17 cellular contexts compared by ENCODE assay signal in genomic region chr6:25165181-25165580, GRCh38.
A peak's percentile ranks its signal among the peaks of the same experiment; 100 is the strongest.
DNase-seq lines count a peak whose midpoint lies in the region; ATAC-seq and TF ChIP-seq lines count a peak whose summit lies in the region.
"Had no signal": no experiment of that assay in that cellular context is flagged by ENCODE, and none has a peak within 500 bp of the region (broad histone marks: within the 10 kb centered on the region; RNA-seq: fewer than 3 reads in every experiment).

No MANE protein-coding gene starts in this region.

- H3K36me3 ChIP-seq in MM.1S (replicated peaks; ENCODE audit: insufficient read depth, low read length) (no peaks in the 10 kb centered on the region), rectal smooth muscle tissue (ENCODE audit: control insufficient read depth, insufficient read depth, low read length) (no peaks in the 10 kb centered on the region)
- H3K36me3 ChIP-seq: transverse colon had no signal

- no peaks in the 10 kb centered on the region for H3K9me3 ChIP-seq in MM.1S (replicated peaks; ENCODE audit: insufficient read depth, low read length)
- H3K9me3 ChIP-seq: transverse colon had no signal

- peak overlapping the region; percentile 3 for H3K4me3 Mint-ChIP-seq in activated CD4-positive, alpha-beta T cell treated with anti-CD3 and anti-CD28 coated beads, Interleukin-2, amount 10 ng/mL, durations not matched to agents 7 days and 5 days
- peak overlapping the region; percentile 55 for H3K4me3 Mint-ChIP-seq in activated CD4-positive, alpha-beta memory T cell treated with anti-CD3 and anti-CD28 coated beads, Interleukin-2, amount 10 ng/mL, durations not matched to agents 7 days and 5 days
- H3K4me3 Mint-ChIP-seq in mesothelial cell of epicardium: no peak overlapping the region
- H3K4me3 Mint-ChIP-seq: stimulated activated naive B cell treated with anti-CD40 and anti-IgM and Interleukin-4, amounts not matched to agents 10 μg/mL and 1 μg/mL and 100 μg/mL, for 72 hours had no signal

- no peak for ATAC-seq in GM21786 (IDR thresholded peaks at IDR 0.05; ENCODE audit: unreplicated experiment)
- ATAC-seq: left ventricle myocardium superior; Right ventricle myocardium inferior; sciatic nerve; stimulated activated naive B cell treated with anti-CD40 and anti-IgM and Interleukin-4, amounts not matched to agents 10 μg/mL and 1 μg/mL and 100 μg/mL, for 72 hours had no signal

- H4K20me1 ChIP-seq in MM.1S (ENCODE audit: insufficient read depth, low read length): no peaks in the 10 kb centered on the region

- peak overlapping the region; percentile 93; the same call in 1 of the 2 replicates for H3K27ac ChIP-seq in MM.1S (ENCODE audit: low read length)
- no peak overlapping the region for H3K27ac ChIP-seq in rectal smooth muscle tissue (ENCODE audit: low read depth, low read length)

- H3F3A ChIP-seq in MM.1S (ENCODE audit: insufficient read depth, low read length): peaks cover 24% of the 10 kb centered on the region

- H3K4me1 ChIP-seq in MM.1S (ENCODE audit: low read length) (peaks cover 31% of the 10 kb centered on the region), rectal smooth muscle tissue (ENCODE audit: control insufficient read depth, insufficient read depth, low read length) (no peaks in the 10 kb centered on the region)

- peaks cover 53% of the 10 kb centered on the region for H3K4me1 Mint-ChIP-seq in activated CD4-positive, alpha-beta T cell treated with anti-CD3 and anti-CD28 coated beads, Interleukin-2, amount 10 ng/mL, durations not matched to agents 7 days and 5 days
- peaks cover 49% of the 10 kb centered on the region for H3K4me1 Mint-ChIP-seq in activated CD4-positive, alpha-beta memory T cell treated with anti-CD3 and anti-CD28 coated beads, Interleukin-2, amount 10 ng/mL, durations not matched to agents 7 days and 5 days
- H3K4me1 Mint-ChIP-seq in mesothelial cell of epicardium: peaks cover 15% of the 10 kb centered on the region

- CTCF ChIA-PET in activated CD4-positive, alpha-beta T cell treated with anti-CD3 and anti-CD28 coated beads, Interleukin-2, amount 10 ng/mL, durations not matched to agents 7 days and 5 days (lab: Charles Lee): interaction anchor here (1.2 to 1.4 kb wide), 5 partner anchors 15 to 222 kb away, joined by 3 to 6 read pairs (median 4); no protein-coding TSS in a partner anchor
- CTCF ChIA-PET in activated CD4-positive, alpha-beta memory T cell treated with anti-CD3 and anti-CD28 coated beads, Interleukin-2, amount 10 ng/mL, durations not matched to agents 7 days and 5 days (lab: Charles Lee): interaction anchor here (1.4 kb wide), 1 partner anchor 16 kb away, joined by 3 read pairs; no protein-coding TSS in a partner anchor

- H3K9me3 Mint-ChIP-seq in activated CD4-positive, alpha-beta T cell treated with anti-CD3 and anti-CD28 coated beads, Interleukin-2, amount 10 ng/mL, durations not matched to agents 7 days and 5 days: peaks cover 9% of the 10 kb centered on the region
- peaks cover 11% of the 10 kb centered on the region for H3K9me3 Mint-ChIP-seq in activated CD4-positive, alpha-beta memory T cell treated with anti-CD3 and anti-CD28 coated beads, Interleukin-2, amount 10 ng/mL, durations not matched to agents 7 days and 5 days
- peaks cover 7% of the 10 kb centered on the region for H3K9me3 Mint-ChIP-seq in mesothelial cell of epicardium

- no peak overlapping the region for H2AFZ ChIP-seq in MM.1S (ENCODE audit: low read length)

- H3K4me3 ChIP-seq in MM.1S (ENCODE audit: low read length): peak overlapping the region; percentile 71
- H3K4me3 ChIP-seq in rectal smooth muscle tissue (ENCODE audit: low read length): peak overlapping the region; percentile 49

- peaks cover 25% of the 10 kb centered on the region for H3K79me2 ChIP-seq in MM.1S (ENCODE audit: low read length)

- peaks cover 21% of the 10 kb centered on the region for H3K36me3 Mint-ChIP-seq in activated CD4-positive, alpha-beta T cell treated with anti-CD3 and anti-CD28 coated beads, Interleukin-2, amount 10 ng/mL, durations not matched to agents 7 days and 5 days (ENCODE audit: low read depth)
- peaks cover 30% of the 10 kb centered on the region for H3K36me3 Mint-ChIP-seq in activated CD4-positive, alpha-beta memory T cell treated with anti-CD3 and anti-CD28 coated beads, Interleukin-2, amount 10 ng/mL, durations not matched to agents 7 days and 5 days (ENCODE audit: low read depth)
- no peaks in the 10 kb centered on the region for H3K36me3 Mint-ChIP-seq in mesothelial cell of epicardium
- H3K36me3 Mint-ChIP-seq: CD4-positive, alpha-beta memory T cell had no signal

- no peak for DNase-seq in activated CD4-positive, alpha-beta T cell treated with anti-CD3 and anti-CD28 coated beads, Interleukin-2, amount 10 ng/mL, durations not matched to agents 7 days and 5 days
- no peak for DNase-seq in activated CD4-positive, alpha-beta T cell treated with anti-CD3 and anti-CD28 coated beads, Interleukin-2, amount 50 U/mL, for 1 hour
- DNase-seq in MM.1S (no peak), occipital lobe (lab: John Stamatoyannopoulos, UW) (no peak), mesothelial cell of epicardium (ENCODE audit: low spot score in 2 of 2, unreplicated experiment in 2 of 2) (no peak)
- no peak for DNase-seq in activated CD4-positive, alpha-beta memory T cell treated with anti-CD3 and anti-CD28 coated beads, Interleukin-2, amount 10 ng/mL, durations not matched to agents 7 days and 5 days
- DNase-seq: CD4-positive, alpha-beta memory T cell; head of caudate nucleus; left ventricle myocardium superior; NCI-H1930; NCI-H526 treated with DMSO at 0.1 percent for 48 hours; stimulated activated naive B cell treated with anti-CD40 and anti-IgM and Interleukin-4, amounts not matched to agents 10 μg/mL and 1 μg/mL and 100 μg/mL, for 72 hours; transverse colon had no signal

- H3K9ac ChIP-seq in MM.1S (ENCODE audit: low read length): peak overlapping the region; percentile 65; the same call in 1 of the 2 replicates
- no peak overlapping the region for H3K9ac ChIP-seq in rectal smooth muscle tissue (ENCODE audit: low read length)

- H3K27me3 ChIP-seq in MM.1S (replicated peaks; ENCODE audit: insufficient read depth, low read length) (no peaks in the 10 kb centered on the region), rectal smooth muscle tissue (ENCODE audit: control insufficient read depth, insufficient read depth, low read length) (no peaks in the 10 kb centered on the region)
- H3K27me3 ChIP-seq: transverse colon had no signal

- POLR2A ChIA-PET in activated CD4-positive, alpha-beta T cell treated with anti-CD3 and anti-CD28 coated beads, Interleukin-2, amount 10 ng/mL, durations not matched to agents 7 days and 5 days (lab: Charles Lee): interaction anchor here (0.6 to 1.7 kb wide), 4 partner anchors 27 to 64 kb away, joined by 4 to 6 read pairs (median 5); no protein-coding TSS in a partner anchor
- POLR2A ChIA-PET in activated CD4-positive, alpha-beta memory T cell treated with anti-CD3 and anti-CD28 coated beads, Interleukin-2, amount 10 ng/mL, durations not matched to agents 7 days and 5 days (lab: Charles Lee): interaction anchor here (1.0 to 4.1 kb wide), 4 partner anchors 13 to 30 kb away, joined by 3 to 18 read pairs (median 3); no protein-coding TSS in a partner anchor

- TF ChIP-seq CTCF in MM.1S (IDR thresholded peaks at IDR 0.05; ENCODE audit: low read length) (no peak), mesothelial cell of epicardium (IDR thresholded peaks at IDR 0.05; ENCODE audit: unreplicated experiment) (no peak)

- peak overlapping the region; percentile 97; the same call in 1 of the 2 replicates for H3K4me2 ChIP-seq in MM.1S (ENCODE audit: low read depth, low read length)

- no peaks in the 10 kb centered on the region for H3K9me2 ChIP-seq in MM.1S (replicated peaks; ENCODE audit: insufficient read depth, low read length)

- H3K27me3 Mint-ChIP-seq in activated CD4-positive, alpha-beta T cell treated with anti-CD3 and anti-CD28 coated beads, Interleukin-2, amount 10 ng/mL, durations not matched to agents 7 days and 5 days: no peaks in the 10 kb centered on the region
- no peaks in the 10 kb centered on the region for H3K27me3 Mint-ChIP-seq in activated CD4-positive, alpha-beta memory T cell treated with anti-CD3 and anti-CD28 coated beads, Interleukin-2, amount 10 ng/mL, durations not matched to agents 7 days and 5 days
- peaks cover 1% of the 10 kb centered on the region for H3K27me3 Mint-ChIP-seq in mesothelial cell of epicardium (ENCODE audit: low read depth)
- H3K27me3 Mint-ChIP-seq: stimulated activated naive B cell treated with anti-CD40 and anti-IgM and Interleukin-4, amounts not matched to agents 10 μg/mL and 1 μg/mL and 100 μg/mL, for 72 hours had no signal

- peak overlapping the region; percentile 76 for H3K27ac Mint-ChIP-seq in activated CD4-positive, alpha-beta T cell treated with anti-CD3 and anti-CD28 coated beads, Interleukin-2, amount 10 ng/mL, durations not matched to agents 7 days and 5 days
- peak overlapping the region; percentile 17 for H3K27ac Mint-ChIP-seq in activated CD4-positive, alpha-beta memory T cell treated with anti-CD3 and anti-CD28 coated beads, Interleukin-2, amount 10 ng/mL, durations not matched to agents 7 days and 5 days
- H3K27ac Mint-ChIP-seq in mesothelial cell of epicardium: no peak overlapping the region
- H3K27ac Mint-ChIP-seq: stimulated activated naive B cell treated with anti-CD40 and anti-IgM and Interleukin-4, amounts not matched to agents 10 μg/mL and 1 μg/mL and 100 μg/mL, for 72 hours had no signal
